Comparison of ENCODE assay signal across 8 cellular contexts in the genomic region with DNA sequence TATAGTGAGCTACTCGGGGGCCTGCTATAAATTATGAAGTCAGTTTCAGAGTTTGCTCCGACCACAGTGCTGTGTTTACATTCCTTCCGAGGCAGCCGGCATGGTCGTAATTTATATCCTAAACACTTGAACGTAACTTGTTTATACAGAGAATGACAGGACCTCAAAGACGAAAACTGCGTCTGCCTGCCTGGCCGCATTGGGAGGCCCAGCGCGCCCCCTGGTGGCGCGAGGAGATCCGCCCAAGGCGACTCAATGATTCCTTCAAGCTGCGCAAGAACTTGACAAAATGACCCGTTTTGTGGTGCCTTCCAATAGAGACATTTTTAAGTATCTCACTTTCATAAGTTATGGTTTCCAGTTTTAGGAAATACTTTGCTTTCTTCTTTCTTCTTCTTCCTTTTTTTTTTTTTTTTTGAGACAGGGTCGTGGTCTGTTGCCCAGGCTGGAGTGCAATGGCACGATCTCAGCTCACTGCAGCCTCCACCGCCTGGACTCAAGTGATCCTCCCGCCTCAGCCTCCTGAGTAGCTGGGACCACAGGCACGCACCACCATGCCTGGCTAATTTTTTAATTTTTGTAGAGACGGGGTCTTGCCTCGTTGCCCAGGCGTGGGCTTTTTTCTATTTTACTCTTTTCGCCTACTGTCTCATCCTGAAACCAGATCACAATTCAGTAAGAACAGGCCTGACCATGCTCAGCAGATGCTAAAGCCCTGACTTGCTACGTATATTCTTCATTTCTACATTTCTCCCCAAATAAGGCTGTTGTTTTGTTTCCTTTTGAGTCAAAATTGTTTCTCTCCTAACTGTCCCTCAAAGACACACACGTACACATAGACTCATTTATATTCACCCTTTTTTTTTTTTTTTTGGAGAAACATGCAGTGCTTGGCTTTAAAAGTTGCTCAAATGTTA. TPM values are rescaled to one million over a fixed set of nuclear protein-coding genes. Genes with fewer than 3 reads are reported as not detected.
DNase-seq lines count a peak whose midpoint lies in the region; ATAC-seq and TF ChIP-seq lines count a peak whose summit lies in the region.

No MANE protein-coding gene starts in this region.

- intact Hi-C loops in heart left ventricle (cut with DNase I): loop anchor here (1.0 to 10.0 kb wide), 7 partner anchors 600 to 805 kb away; no protein-coding TSS in a partner anchor

- no peaks in the 10 kb centered on the region for H3K36me3 Mint-ChIP-seq in activated naive CD4-positive, alpha-beta T cell treated with anti-CD3 and anti-CD28 coated beads, Interleukin-2, amount 50 U/mL, for 72 hours

- H3K27ac ChIP-seq in SU-DHL-6 (ENCODE audit: low read depth, low read length) (no peak overlapping the region), heart left ventricle (no peak overlapping the region)

- peak; percentile 92 for TF ChIP-seq CTCF in AG04449 (IDR thresholded peaks at IDR 0.05; ENCODE audit: insufficient read depth, low read length, missing control alignments)
- peak; percentile 99 for TF ChIP-seq CTCF in SU-DHL-6 (IDR thresholded peaks at IDR 0.05; ENCODE audit: insufficient read depth, low read length, poor library complexity, severe bottlenecking)
- peak; percentile 84 to 97 (median 95) for TF ChIP-seq CTCF in heart left ventricle (IDR thresholded peaks at IDR 0.05)
- peak; percentile 99 for TF ChIP-seq CTCF in retinal pigment epithelial cell (conservative IDR thresholded peaks at IDR 0.05; ENCODE audit: low read depth, low read length)

- no peaks in the 10 kb centered on the region for H3K9me3 ChIP-seq in SU-DHL-6 (ENCODE audit: insufficient read depth, low read length)
- no peaks in the 10 kb centered on the region for H3K9me3 ChIP-seq in heart left ventricle

- CTCF ChIA-PET in AG04449 (lab: Yijun Ruan, JAX): interaction anchor here (0.7 to 2.9 kb wide), 39 partner anchors 8 to 959 kb away, joined by 3 to 43 read pairs (median 4); no protein-coding TSS in a partner anchor

- H3K4me3 ChIP-seq in AG04449 (ENCODE audit: low read depth, low read length): no peak overlapping the region
- no peak overlapping the region for H3K4me3 ChIP-seq in SU-DHL-6 (ENCODE audit: insufficient read depth, low read length, poor library complexity, severe bottlenecking)
- no peak overlapping the region for H3K4me3 ChIP-seq in heart left ventricle
- no peak overlapping the region for H3K4me3 ChIP-seq in retinal pigment epithelial cell (ENCODE audit: low read length)

- no peaks in the 10 kb centered on the region for H3F3A ChIP-seq in SU-DHL-6 (ENCODE audit: insufficient read depth)

- no peaks in the 10 kb centered on the region for H3K36me3 ChIP-seq in SU-DHL-6 (ENCODE audit: low read length)
- H3K36me3 ChIP-seq in heart left ventricle: no peaks in the 10 kb centered on the region

- peak; percentile 56 for ATAC-seq in GM18861 (IDR thresholded peaks at IDR 0.05; ENCODE audit: unreplicated experiment)
- peak; percentile 61 to 73 for ATAC-seq in activated naive CD4-positive, alpha-beta T cell treated with anti-CD3 and anti-CD28 coated beads, Interleukin-2, amount 50 U/mL, for 72 hours
- ATAC-seq in heart left ventricle: peak in 2 of 4 donors; percentile 66 to 68
- no peak for ATAC-seq in GM21737 (IDR thresholded peaks at IDR 0.05; ENCODE audit: unreplicated experiment)

- H3K9ac ChIP-seq in SU-DHL-6 (ENCODE audit: low read length): no peak overlapping the region

- WGBS in heart left ventricle, 4 donors: 28 to 31% (median 29%) methylated on average over 28 of the region's 28 CpGs

- H3K9me3 Mint-ChIP-seq in activated naive CD4-positive, alpha-beta T cell treated with anti-CD3 and anti-CD28 coated beads, Interleukin-2, amount 50 U/mL, for 72 hours: no peaks in the 10 kb centered on the region

- DNase-seq in AG04449 (ENCODE audit: low read depth, low spot score): no peak
- peak; percentile 54 for DNase-seq in LHCN-M2 (ENCODE audit: low read depth)
- DNase-seq in activated naive CD4-positive, alpha-beta T cell treated with anti-CD3 and anti-CD28 coated beads, Interleukin-2, amount 50 U/mL, for 72 hours (ENCODE audit: low spot score in 2 of 2): peak in 1 of 2 donors; percentile 81
- DNase-seq in heart left ventricle: peak in 4 of 5 donors; percentile 34 to 72 (median 56)
- no peak for DNase-seq in retinal pigment epithelial cell (ENCODE audit: low read depth)

- H3K4me2 ChIP-seq in SU-DHL-6 (ENCODE audit: low read depth, low read length, poor library complexity, severe bottlenecking): no peak overlapping the region

- no peaks in the 10 kb centered on the region for H3K9me2 ChIP-seq in SU-DHL-6 (replicated peaks; ENCODE audit: insufficient read depth, low read length)

- no peak for TF ChIP-seq POLR2A in heart left ventricle (IDR thresholded peaks at IDR 0.05)

- H3K27ac Mint-ChIP-seq in activated naive CD4-positive, alpha-beta T cell treated with anti-CD3 and anti-CD28 coated beads, Interleukin-2, amount 50 U/mL, for 72 hours: peak overlapping the region in 1 of 2 donors; percentile 18

- no peaks in the 10 kb centered on the region for H3K79me2 ChIP-seq in SU-DHL-6 (ENCODE audit: insufficient read depth, low read length)

- H3K27me3 ChIP-seq in SU-DHL-6 (ENCODE audit: low read length): no peaks in the 10 kb centered on the region
- peaks cover 18 to 98% (median 75%) of the 10 kb centered on the region in 9 donors for H3K27me3 ChIP-seq in heart left ventricle

- H2AFZ ChIP-seq in SU-DHL-6 (ENCODE audit: low read depth, low read length, severe bottlenecking): peak overlapping the region; percentile 44

- H3K4me1 ChIP-seq in heart left ventricle: peaks cover 0 to 19% (median 5%) of the 10 kb centered on the region in 12 donors

- no peaks in the 10 kb centered on the region for H4K20me1 ChIP-seq in SU-DHL-6 (ENCODE audit: low read depth, low read length)

- POLR2A ChIA-PET in AG04449 (lab: Yijun Ruan, JAX): no interaction called here

RNA-seq across cellular contexts. Expression of gene FOXF2, which starts 7.8 kb away (rescaled TPM):
- total RNA-seq in LHCN-M2 (2014; rRNA removed) (not detected in 2 replicates), heart left ventricle (under 1 TPM in 7 of 9 donors, not detected in 2; 0.09 to 0.35 (median 0.18) TPM)
- not detected for polyA plus RNA-seq in LHCN-M2 (2012)
- not detected for total RNA-seq in activated naive CD4-positive, alpha-beta T cell treated with anti-CD3 and anti-CD28 coated beads, Interleukin-2, amount 50 U/mL, for 72 hours
- polyA plus RNA-seq in heart left ventricle: under 1 TPM; 0.12 to 0.15 TPM

Comparison
In these comparisons a context has a peak if more than half of its experiments do, and no peak if none do; other contexts are left out.
1. DNase-seq: peak in LHCN-M2 (single experiment) and heart left ventricle (4 of 5); none in AG04449 (single experiment) and retinal pigment epithelial cell (single experiment).
2. Peak in every context shown above with its lines, with median percentiles within 50 percentile points of each other: CTCF ChIP-seq.